Comparison of ENCODE assay signal across 22 cellular contexts in the genomic region with DNA sequence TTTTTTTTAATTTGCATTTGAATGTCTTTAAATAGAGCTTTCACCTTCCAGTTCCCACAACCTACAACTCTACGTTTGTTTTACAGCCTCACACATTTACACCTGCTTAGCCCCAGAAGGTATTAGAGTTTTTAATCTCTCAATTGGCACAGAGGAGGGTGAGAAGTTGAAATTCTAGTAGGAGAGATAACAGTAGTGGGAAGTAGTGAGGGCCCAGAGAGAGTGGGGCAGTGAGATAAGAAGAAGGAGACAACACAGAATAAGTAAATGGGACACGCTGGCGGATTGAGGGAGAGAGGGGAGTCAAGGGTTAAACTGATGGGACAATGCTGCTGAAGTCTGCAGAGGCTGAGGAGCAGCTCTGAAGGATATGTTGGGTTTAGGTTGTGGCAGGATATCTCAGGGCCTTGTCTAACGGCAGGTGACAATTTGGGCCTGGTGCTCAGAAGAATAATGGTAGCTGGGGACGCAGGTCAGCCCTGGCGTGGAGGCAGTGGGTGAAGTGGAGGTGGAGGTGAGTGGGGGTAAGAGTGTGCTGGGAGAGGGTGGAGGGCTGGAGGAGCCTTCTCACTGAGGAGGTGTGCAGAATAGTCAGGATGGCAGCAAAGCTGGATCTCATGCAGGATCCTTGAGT.
"Had no signal": no experiment of that assay in that cellular context is flagged by ENCODE, and none has a peak within 500 bp of the region (broad histone marks: within the 10 kb centered on the region; RNA-seq: fewer than 3 reads in every experiment).

No MANE protein-coding gene starts in this region.

- H3K27ac ChIP-seq: epithelial cell of prostate, suprapubic skin had no signal

- FAIRE-seq: colon, urothelium cell line had no signal

- H3K36me3 ChIP-seq: breast epithelium, heart right ventricle, suprapubic skin, tibial nerve had no signal

- H3K4me3 ChIP-seq: heart right ventricle, mucosa of descending colon, suprapubic skin, tibial nerve had no signal

- H3K27me3 Mint-ChIP-seq: central memory CD8-positive, alpha-beta T cell; stimulated activated naive CD8-positive, alpha-beta T cell treated with anti-CD3 and anti-CD28 coated beads, Interleukin-15, amount 100 ng/mL, for 72 hours had no signal

- H3K4me3 Mint-ChIP-seq: activated CD4-positive, alpha-beta memory T cell treated with anti-CD3 and anti-CD28 coated beads, Interleukin-2, amount 10 ng/mL, durations not matched to agents 7 days and 5 days; activated naive CD4-positive, alpha-beta T cell treated with anti-CD3 and anti-CD28 coated beads for 36 hours; activated naive CD8-positive, alpha-beta T cell treated with anti-CD3 and anti-CD28 coated beads, Interleukin-2, amount 10 ng/mL, durations not matched to agents 7 days and 5 days; activated T-cell treated with anti-CD3 and anti-CD28 coated beads, Interleukin-2, amount 50 U/mL, for 72 hours; central memory CD8-positive, alpha-beta T cell; memory B cell; neural crest cell; stimulated activated naive CD8-positive, alpha-beta T cell treated with anti-CD3 and anti-CD28 coated beads, Interleukin-15, amount 100 ng/mL, for 72 hours; T-cell had no signal

- H3K27me3 ChIP-seq: breast epithelium, heart right ventricle, suprapubic skin, tibial nerve had no signal

- H3K4me1 Mint-ChIP-seq: central memory CD8-positive, alpha-beta T cell; memory B cell; T-cell had no signal

- DNase-seq: activated CD4-positive, alpha-beta memory T cell treated with anti-CD3 and anti-CD28 coated beads, Interleukin-2, amount 10 ng/mL, durations not matched to agents 7 days and 5 days; activated CD4-positive, alpha-beta T cell treated with anti-CD3 and anti-CD28 coated beads for 48 hours; activated effector memory CD4-positive, alpha-beta T cell treated with Interleukin-2 at 50 U/mL for 16 hours; activated naive CD4-positive, alpha-beta T cell treated with anti-CD3 and anti-CD28 coated beads for 36 hours; activated naive CD8-positive, alpha-beta T cell treated with anti-CD3 and anti-CD28 coated beads, Interleukin-2, amount 10 ng/mL, durations not matched to agents 7 days and 5 days; activated T-cell treated with anti-CD3 and anti-CD28 coated beads, Interleukin-2, amount 50 U/mL, for 72 hours; amniotic stem cell; islet precursor cell; retina; stimulated activated naive CD8-positive, alpha-beta T cell treated with anti-CD3 and anti-CD28 coated beads, Interleukin-15, amount 100 ng/mL, for 72 hours had no signal

- H3K9me3 ChIP-seq: breast epithelium, mucosa of descending colon, suprapubic skin, tibial nerve had no signal

- H3K9me3 Mint-ChIP-seq: activated CD4-positive, alpha-beta memory T cell treated with anti-CD3 and anti-CD28 coated beads, Interleukin-2, amount 10 ng/mL, durations not matched to agents 7 days and 5 days; activated naive CD4-positive, alpha-beta T cell treated with anti-CD3 and anti-CD28 coated beads for 36 hours; activated naive CD8-positive, alpha-beta T cell treated with anti-CD3 and anti-CD28 coated beads, Interleukin-2, amount 10 ng/mL, durations not matched to agents 7 days and 5 days; activated T-cell treated with anti-CD3 and anti-CD28 coated beads, Interleukin-2, amount 50 U/mL, for 72 hours; central memory CD8-positive, alpha-beta T cell; memory B cell; stimulated activated naive CD8-positive, alpha-beta T cell treated with anti-CD3 and anti-CD28 coated beads, Interleukin-15, amount 100 ng/mL, for 72 hours; T-cell had no signal

- H3K27ac Mint-ChIP-seq: activated CD4-positive, alpha-beta memory T cell treated with anti-CD3 and anti-CD28 coated beads, Interleukin-2, amount 10 ng/mL, durations not matched to agents 7 days and 5 days; activated naive CD4-positive, alpha-beta T cell treated with anti-CD3 and anti-CD28 coated beads for 36 hours; activated naive CD8-positive, alpha-beta T cell treated with anti-CD3 and anti-CD28 coated beads, Interleukin-2, amount 10 ng/mL, durations not matched to agents 7 days and 5 days; activated T-cell treated with anti-CD3 and anti-CD28 coated beads, Interleukin-2, amount 50 U/mL, for 72 hours; memory B cell; T-cell had no signal

- H3K36me3 Mint-ChIP-seq: activated naive CD8-positive, alpha-beta T cell treated with anti-CD3 and anti-CD28 coated beads, Interleukin-2, amount 10 ng/mL, durations not matched to agents 7 days and 5 days; memory B cell; T-cell had no signal

- H3K4me1 ChIP-seq: breast epithelium had no signal
